Comparison of ENCODE assay signal across 1 cellular context in genomic region chr21:33265664-33266049, GRCh38.
TF ChIP-seq lines count a peak whose summit lies in the region.

No MANE protein-coding gene starts in this region.

TF ChIP-seq in K562, 482 proteins besides CTCF, POLR2A, EP300 and RAD21 (continued from another document):
- TF ChIP-seq TSHZ1 (CRISPR knock-in tag; IDR thresholded peaks at IDR 0.05), result no peak
- peak; percentile 78 for TF ChIP-seq EHMT2 (IDR thresholded peaks at IDR 0.05)
- no peak for TF ChIP-seq ZNF384 (IDR thresholded peaks at IDR 0.05; ENCODE audit: low read depth, low read length)
- TF ChIP-seq HMBOX1 (IDR thresholded peaks at IDR 0.05), result peak; percentile 94
- 0 out of 4 replicates have a peak, but pooled peaks of 1 of the 2 experiments have one; percentile 38 for TF ChIP-seq KDM4B (IDR thresholded peaks at IDR 0.05; ENCODE audit: borderline replicate concordance in 2 of 2, low read depth in 1 of 2)
- 0 out of 2 replicates have a peak, but pooled peaks have one; percentile 50 for TF ChIP-seq MIER1 (IDR thresholded peaks at IDR 0.05; ENCODE audit: low read depth)
- 0 out of 2 replicates have a peak, but pooled peaks have one; percentile 19 for TF ChIP-seq SPI1 (IDR thresholded peaks at IDR 0.05; ENCODE audit: borderline replicate concordance, low read depth, low read length)
- no peak for TF ChIP-seq ID3 (CRISPR knock-in tag; IDR thresholded peaks at IDR 0.05)
- TF ChIP-seq ID3 (tag; IDR thresholded peaks at IDR 0.05), result 0 out of 2 replicates have a peak, but pooled peaks have one; percentile 22
- TF ChIP-seq ZNF644 (tag; IDR thresholded peaks at IDR 0.05; ENCODE audit: low read depth), result 0 out of 2 replicates have a peak, but pooled peaks have one; percentile 32
- no peak for TF ChIP-seq TRIM24 (IDR thresholded peaks at IDR 0.05)
- TF ChIP-seq UBTF (IDR thresholded peaks at IDR 0.05; ENCODE audit: borderline replicate concordance in 1 of 2, low read depth in 2 of 2, low read length in 2 of 2), result 0 out of 4 replicates have a peak, but pooled peaks of 1 of the 2 experiments have one; percentile 6
- peak; percentile 80; the same call in 1 of the 2 replicates for TF ChIP-seq REST (CRISPR knock-in tag; IDR thresholded peaks at IDR 0.05; ENCODE audit: low read depth)
